In the genomic region with DNA sequence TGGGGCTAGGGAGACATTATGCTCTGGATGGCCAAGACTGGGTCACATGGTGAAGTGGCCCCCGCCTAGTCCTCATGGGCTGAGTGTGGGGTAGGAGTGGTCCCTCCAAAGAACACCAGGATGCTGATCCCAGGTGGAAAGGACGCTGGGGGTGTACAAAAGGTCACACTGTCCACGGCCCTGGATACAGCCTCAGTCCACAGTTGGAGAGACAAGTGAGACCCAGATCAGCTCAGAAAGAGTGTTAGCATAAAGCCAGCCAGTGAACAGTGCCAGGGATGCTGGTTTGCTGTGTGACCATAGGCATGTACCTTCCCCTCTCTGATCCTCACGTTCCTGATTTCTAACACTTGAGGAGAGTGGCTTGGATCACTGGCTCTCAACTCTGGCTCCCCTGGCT, we compare ENCODE assay signal across 1 cellular context.
TF ChIP-seq lines count a peak whose summit lies in the region.

No MANE protein-coding gene starts in this region.

TF ChIP-seq in HepG2, 621 proteins besides CTCF, POLR2A, EP300 and RAD21:
- TF ChIP-seq ZNF768 (CRISPR knock-in tag; IDR thresholded peaks at IDR 0.05) (peak; percentile 75), SKI (IDR thresholded peaks at IDR 0.05; ENCODE audit: partially characterized antibody) (no peak)
